8 cellular contexts compared by ENCODE assay signal in the genomic region with DNA sequence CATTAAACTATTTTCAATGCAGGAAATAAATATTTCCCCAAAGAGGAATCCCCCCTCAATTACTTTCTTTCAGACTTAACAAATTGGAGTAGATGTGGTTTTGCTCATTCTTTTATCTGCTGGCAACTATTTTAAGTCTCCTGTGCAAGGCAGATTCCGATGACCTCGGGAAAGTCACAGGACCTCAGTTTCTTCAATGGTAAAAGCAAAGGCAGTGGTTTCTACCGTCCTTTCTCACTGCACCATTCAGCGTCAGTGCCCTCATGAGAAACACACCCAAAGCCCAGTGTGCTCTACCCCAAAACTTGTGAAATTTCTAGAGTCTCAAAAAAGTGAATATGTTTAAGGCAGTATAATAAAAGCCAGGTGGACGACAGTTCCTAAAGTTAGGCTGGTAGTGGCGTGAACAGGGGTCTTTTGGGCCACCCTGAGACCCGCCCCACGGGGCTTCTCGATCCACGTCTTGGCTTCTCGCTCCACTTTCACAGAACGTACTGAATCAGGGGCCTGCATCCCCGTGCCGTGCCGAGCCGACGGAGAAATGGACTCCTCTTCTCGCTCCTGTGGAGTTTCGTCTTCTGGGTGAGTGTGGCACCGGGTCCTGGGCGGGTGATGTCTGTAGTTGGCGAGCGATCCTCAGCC. TPM values are rescaled to one million over a fixed set of nuclear protein-coding genes. Genes with fewer than 3 reads are reported as not detected.
A peak's percentile ranks its signal among the peaks of the same experiment; 100 is the strongest.
DNase-seq lines count a peak whose midpoint lies in the region; ATAC-seq and TF ChIP-seq lines count a peak whose summit lies in the region.

No MANE protein-coding gene starts in this region.

- no peaks in the 10 kb centered on the region for H3K27me3 Mint-ChIP-seq in stimulated activated naive CD8-positive, alpha-beta T cell treated with anti-CD3 and anti-CD28 coated beads, Interleukin-15, amount 100 ng/mL, for 72 hours

- peak overlapping the region; percentile 78 to 89 for H3K27ac Mint-ChIP-seq in stimulated activated naive CD8-positive, alpha-beta T cell treated with anti-CD3 and anti-CD28 coated beads, Interleukin-15, amount 100 ng/mL, for 72 hours

- H3K4me1 ChIP-seq in OCI-LY7 (ENCODE audit: insufficient read depth, low read length, poor library complexity, severe bottlenecking) = peaks cover 11% of the 10 kb centered on the region

- no peaks in the 10 kb centered on the region for H3K79me2 ChIP-seq in OCI-LY7 (ENCODE audit: insufficient read depth, low read depth, low read length)

- peaks cover 28% of the 10 kb centered on the region for H3K4me1 Mint-ChIP-seq in stimulated activated naive CD8-positive, alpha-beta T cell treated with anti-CD3 and anti-CD28 coated beads, Interleukin-15, amount 100 ng/mL, for 72 hours

- H3K36me3 ChIP-seq in OCI-LY7 (ENCODE audit: insufficient read depth, low read length) = no peaks in the 10 kb centered on the region

- DNase-seq in DMS53 (lab: John Stamatoyannopoulos, UW) = peak; percentile 40
- DNase-seq in DMS53 treated with DMSO at 0.1 percent for 48 hours (lab: John Stamatoyannopoulos, UW; ENCODE audit: unreplicated experiment) = no peak
- DNase-seq in HEK293T (ENCODE audit: extremely low spot score) = peak; percentile 34
- peak; percentile 10 for DNase-seq in OCI-LY7 (ENCODE audit: low spot score)
- peak; percentile 48 for DNase-seq in choroid plexus epithelial cell (ENCODE audit: low read depth)
- peak in 1 of 2 donors; percentile 52 for DNase-seq in left colon
- peak in 1 of 2 donors; percentile 8 for DNase-seq in stimulated activated naive CD8-positive, alpha-beta T cell treated with anti-CD3 and anti-CD28 coated beads, Interleukin-15, amount 100 ng/mL, for 72 hours
- DNase-seq in NOMO-1 (lab: John Stamatoyannopoulos, UW; ENCODE audit: unreplicated experiment in 2 of 2) = no peak

- H4K20me1 ChIP-seq in OCI-LY7 (ENCODE audit: insufficient read depth, low read length) = peaks cover 13% of the 10 kb centered on the region; the same call in 1 of the 2 replicates

- H3K4me3 ChIP-seq in OCI-LY7 (ENCODE audit: low read depth, low read length, poor library complexity, severe bottlenecking) (peak overlapping the region; percentile 84), choroid plexus epithelial cell (ENCODE audit: low read depth, low read length) (peak overlapping the region; percentile 90)

- H3K4me2 ChIP-seq in OCI-LY7 (ENCODE audit: low read length) = peak overlapping the region; percentile 58

- H3K27ac ChIP-seq in OCI-LY7 (ENCODE audit: low read depth, low read length, poor library complexity, severe bottlenecking) = no peak overlapping the region

- BruUV-seq in OCI-LY7 (replicated peaks; lab: Mats Ljungman, UMichigan) = no TSS peak

- no peak for TF ChIP-seq CTCF in OCI-LY7 (conservative IDR thresholded peaks at IDR 0.05; ENCODE audit: low read length)
- TF ChIP-seq CTCF in choroid plexus epithelial cell (conservative IDR thresholded peaks at IDR 0.05; ENCODE audit: low read depth, low read length) = no peak

- H3K4me3 Mint-ChIP-seq in stimulated activated naive CD8-positive, alpha-beta T cell treated with anti-CD3 and anti-CD28 coated beads, Interleukin-15, amount 100 ng/mL, for 72 hours = peak overlapping the region; percentile 90 to 91

- ATAC-seq in left colon = peak; percentile 27
- peak; percentile 47 for ATAC-seq in stimulated activated naive CD8-positive, alpha-beta T cell treated with anti-CD3 and anti-CD28 coated beads, Interleukin-15, amount 100 ng/mL, for 72 hours

- H3K9me2 ChIP-seq in OCI-LY7 (ENCODE audit: insufficient read depth, low read length) = no peaks in the 10 kb centered on the region

- H3K9me3 Mint-ChIP-seq in stimulated activated naive CD8-positive, alpha-beta T cell treated with anti-CD3 and anti-CD28 coated beads, Interleukin-15, amount 100 ng/mL, for 72 hours = no peaks in the 10 kb centered on the region

- CTCF ChIA-PET in HEK293T (lab: Yijun Ruan, JAX) (interaction anchor here (0.6 kb wide), 1 partner anchor 179 kb away, joined by 3 read pairs; no protein-coding TSS in a partner anchor), OCI-LY7 (lab: Charles Lee; ENCODE audit: unreplicated experiment) (no interaction called here)

- peak overlapping the region; percentile 37; the same call in 1 of the 2 replicates for H2AFZ ChIP-seq in OCI-LY7 (ENCODE audit: low read length)

- POLR2A ChIA-PET in HEK293T (lab: Yijun Ruan, JAX) = interaction anchor here (0.9 to 1.8 kb wide), 8 partner anchors 9 to 146 kb away, joined by 3 to 7 read pairs (median 6); no protein-coding TSS in a partner anchor
- POLR2A ChIA-PET in OCI-LY7 (lab: Charles Lee) = interaction anchor here (0.5 to 1.0 kb wide), 4 partner anchors 16 to 127 kb away, joined by 3 to 4 read pairs (median 3); a partner anchor contains a TSS

- intact Hi-C loops in OCI-LY7 (cut with micrococcal nuclease; ENCODE audit: unreplicated experiment) = loop anchor here (1.0 to 10.0 kb wide), 4 partner anchors 128 to 1511 kb away; a partner anchor contains a TSS
- intact Hi-C loops in left colon (cut with DNase I, micrococcal nuclease) = loop anchor here in 1 of 2 donors (5.0 to 10.0 kb wide), 3 partner anchors 127 to 399 kb away; a partner anchor contains a TSS

- no peaks in the 10 kb centered on the region for H3K9me3 ChIP-seq in OCI-LY7 (ENCODE audit: low read length)

TF ChIP-seq in HEK293T, 16 proteins besides CTCF, POLR2A, EP300 and RAD21:
- TF ChIP-seq FOXA1 (IDR thresholded peaks at IDR 0.05) = no peak
- TF ChIP-seq ELF4 (IDR thresholded peaks at IDR 0.05) = no peak
- no peak for TF ChIP-seq SP1 (IDR thresholded peaks at IDR 0.05)
- TF ChIP-seq LEF1 (IDR thresholded peaks at IDR 0.05; ENCODE audit: borderline replicate concordance) = no peak
- TF ChIP-seq ARNT (IDR thresholded peaks at IDR 0.05) = no peak
- TF ChIP-seq HDGF (IDR thresholded peaks at IDR 0.05; ENCODE audit: borderline replicate concordance) = no peak
- no peak for TF ChIP-seq ZNF384 (IDR thresholded peaks at IDR 0.05)
- no peak for TF ChIP-seq L3MBTL2 (conservative IDR thresholded peaks at IDR 0.05)
- no peak for TF ChIP-seq CTBP1 (IDR thresholded peaks at IDR 0.05; ENCODE audit: borderline replicate concordance)
- no peak for TF ChIP-seq FOXK2 (IDR thresholded peaks at IDR 0.05)
- no peak for TF ChIP-seq BHLHE40 (IDR thresholded peaks at IDR 0.05; ENCODE audit: borderline replicate concordance)
- TF ChIP-seq SUZ12 (IDR thresholded peaks at IDR 0.05) = no peak
- TF ChIP-seq FOXM1 (IDR thresholded peaks at IDR 0.05; ENCODE audit: borderline replicate concordance) = no peak
- no peak for TF ChIP-seq TARDBP (IDR thresholded peaks at IDR 0.05)
- TF ChIP-seq NFRKB (IDR thresholded peaks at IDR 0.05) = no peak
- TF ChIP-seq, protein P1, sequence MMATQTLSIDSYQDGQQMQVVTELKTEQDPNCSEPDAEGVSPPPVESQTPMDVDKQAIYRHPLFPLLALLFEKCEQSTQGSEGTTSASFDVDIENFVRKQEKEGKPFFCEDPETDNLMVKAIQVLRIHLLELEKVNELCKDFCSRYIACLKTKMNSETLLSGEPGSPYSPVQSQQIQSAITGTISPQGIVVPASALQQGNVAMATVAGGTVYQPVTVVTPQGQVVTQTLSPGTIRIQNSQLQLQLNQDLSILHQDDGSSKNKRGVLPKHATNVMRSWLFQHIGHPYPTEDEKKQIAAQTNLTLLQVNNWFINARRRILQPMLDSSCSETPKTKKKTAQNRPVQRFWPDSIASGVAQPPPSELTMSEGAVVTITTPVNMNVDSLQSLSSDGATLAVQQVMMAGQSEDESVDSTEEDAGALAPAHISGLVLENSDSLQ (IDR thresholded peaks at IDR 0.05) = no peak

RNA-seq across cellular contexts. Expression of a gene that starts 1.3 kb away (rescaled TPM):
- total RNA-seq in OCI-LY7 (2014; rRNA removed; shearing (Covaris generic)) = 7.6 and 8.1 TPM in 2 replicates
- total RNA-seq in OCI-LY7 (2022) = 19.8 and 20.4 TPM in 2 replicates
- total RNA-seq in left colon = 100 to 1,000 TPM; 110 to 133 TPM

Comparison
In these comparisons a context has a peak if more than half of its experiments do, and no peak if none do; other contexts are left out.
1. DNase-seq: peak in DMS53 (single experiment), HEK293T (single experiment), OCI-LY7 (single experiment) and choroid plexus epithelial cell (single experiment); none in DMS53 treated with DMSO at 0.1 percent for 48 hours (single experiment) and NOMO-1 (0 of 2).
2. RNA of a gene that starts 1.3 kb away (total RNA-seq): 110 to 133 TPM in left colon; 7.6 to 20.4 TPM in OCI-LY7; every median in the first group is over 4 times any median in the second.